14 cellular contexts compared by ENCODE assay signal in the genomic region with DNA sequence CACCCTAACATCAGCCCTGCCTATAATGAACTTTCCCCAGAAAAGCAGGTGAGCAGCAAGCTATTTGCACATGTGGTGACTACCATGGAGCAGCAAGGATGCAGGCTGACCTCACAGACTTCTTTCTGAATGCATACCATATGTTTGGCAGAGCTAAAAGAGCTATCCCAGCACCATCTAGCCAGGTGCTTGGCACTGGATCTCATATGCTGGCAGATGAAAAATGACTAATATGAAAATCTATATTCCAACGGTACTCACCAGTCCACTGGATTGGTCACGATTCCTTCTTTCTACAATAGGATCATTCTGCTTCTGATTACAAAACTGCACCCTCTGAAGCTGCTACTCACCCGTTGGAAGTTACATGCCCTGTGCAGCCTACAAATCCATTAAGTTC.
"Had no signal": no experiment of that assay in that cellular context is flagged by ENCODE, and none has a peak within 500 bp of the region (broad histone marks: within the 10 kb centered on the region; RNA-seq: fewer than 3 reads in every experiment).

No MANE protein-coding gene starts in this region.

- H3K4me1 ChIP-seq: suprapubic skin had no signal

- H3K36me3 ChIP-seq: cardiac muscle cell, heart left ventricle, right lobe of liver, suprapubic skin had no signal

- H3K27me3 ChIP-seq: cardiac muscle cell, heart left ventricle, right lobe of liver, suprapubic skin had no signal

- H3K9me3 ChIP-seq: heart left ventricle, right lobe of liver, suprapubic skin had no signal

- H3K4me2 ChIP-seq: smooth muscle cell had no signal

- H3K27ac ChIP-seq: cardiac muscle cell, heart left ventricle, right lobe of liver, suprapubic skin had no signal

- H3K4me3 ChIP-seq: cardiac muscle cell, heart left ventricle, lung, right lobe of liver, smooth muscle cell, suprapubic skin had no signal

- DNase-seq: activated B cell treated with CpG ODN at 0.5 μM for 24 hours; activated CD4-positive, alpha-beta T cell treated with anti-CD3 and anti-CD28 coated beads for 48 hours; activated CD8-positive, alpha-beta T cell treated with anti-CD3 and anti-CD28 coated beads for 36 hours; activated effector memory CD4-positive, alpha-beta T cell treated with Interleukin-2 at 50 U/mL for 16 hours; activated naive CD4-positive, alpha-beta T cell treated with anti-CD3 and anti-CD28 coated beads, Interleukin-2, amount 50 U/mL, for 16 hours; activated T-cell treated with anti-CD3 and anti-CD28 coated beads, Interleukin-2, amount 50 U/mL, for 4 hours; heart left ventricle; left colon; right lobe of liver; trophoblast cell had no signal
